In the genomic region with DNA sequence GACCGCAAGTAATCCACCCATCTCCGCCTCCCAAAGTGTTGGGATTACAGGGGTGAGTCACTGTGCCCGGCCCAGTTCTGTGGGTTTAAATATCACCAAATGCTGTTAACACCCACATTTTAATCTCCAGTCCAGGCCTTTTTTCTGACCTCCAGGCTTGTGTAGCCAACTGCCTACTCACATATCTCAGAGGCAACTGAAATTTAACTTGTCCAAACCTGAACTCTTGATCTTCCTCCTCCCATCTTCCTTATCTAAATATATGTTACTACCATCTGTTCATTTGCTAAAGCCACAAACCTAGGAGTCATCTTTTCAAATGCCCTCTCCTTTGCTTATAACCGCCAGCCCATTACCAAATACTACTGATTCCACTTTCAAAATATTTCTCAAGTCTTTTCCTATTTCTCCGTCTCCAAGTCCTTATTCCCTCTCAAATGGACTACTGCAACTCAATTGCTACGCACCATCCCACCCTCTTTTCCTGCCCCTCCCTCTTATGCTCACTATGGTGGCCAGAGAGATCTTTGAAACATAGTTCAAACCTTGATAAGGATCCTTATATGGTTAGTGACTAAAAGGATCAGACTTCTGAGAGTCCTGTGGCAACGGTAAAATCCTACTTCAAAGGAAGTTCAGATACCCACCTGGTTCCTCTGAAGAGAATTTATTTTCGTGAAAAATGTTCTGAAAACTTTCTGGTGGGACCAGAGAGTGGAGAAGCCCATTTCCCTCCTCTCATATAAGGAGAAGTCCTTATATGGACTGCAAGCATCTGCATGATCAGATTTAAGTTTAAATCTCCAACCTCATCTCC, we compare ENCODE assay signal across 1 cellular context.
TF ChIP-seq lines count a peak whose summit lies in the region.

No MANE protein-coding gene starts in this region.

TF ChIP-seq in K562, 482 proteins besides CTCF, POLR2A, EP300 and RAD21 (continued from another document and continues in another):
- TF ChIP-seq, protein P1, sequence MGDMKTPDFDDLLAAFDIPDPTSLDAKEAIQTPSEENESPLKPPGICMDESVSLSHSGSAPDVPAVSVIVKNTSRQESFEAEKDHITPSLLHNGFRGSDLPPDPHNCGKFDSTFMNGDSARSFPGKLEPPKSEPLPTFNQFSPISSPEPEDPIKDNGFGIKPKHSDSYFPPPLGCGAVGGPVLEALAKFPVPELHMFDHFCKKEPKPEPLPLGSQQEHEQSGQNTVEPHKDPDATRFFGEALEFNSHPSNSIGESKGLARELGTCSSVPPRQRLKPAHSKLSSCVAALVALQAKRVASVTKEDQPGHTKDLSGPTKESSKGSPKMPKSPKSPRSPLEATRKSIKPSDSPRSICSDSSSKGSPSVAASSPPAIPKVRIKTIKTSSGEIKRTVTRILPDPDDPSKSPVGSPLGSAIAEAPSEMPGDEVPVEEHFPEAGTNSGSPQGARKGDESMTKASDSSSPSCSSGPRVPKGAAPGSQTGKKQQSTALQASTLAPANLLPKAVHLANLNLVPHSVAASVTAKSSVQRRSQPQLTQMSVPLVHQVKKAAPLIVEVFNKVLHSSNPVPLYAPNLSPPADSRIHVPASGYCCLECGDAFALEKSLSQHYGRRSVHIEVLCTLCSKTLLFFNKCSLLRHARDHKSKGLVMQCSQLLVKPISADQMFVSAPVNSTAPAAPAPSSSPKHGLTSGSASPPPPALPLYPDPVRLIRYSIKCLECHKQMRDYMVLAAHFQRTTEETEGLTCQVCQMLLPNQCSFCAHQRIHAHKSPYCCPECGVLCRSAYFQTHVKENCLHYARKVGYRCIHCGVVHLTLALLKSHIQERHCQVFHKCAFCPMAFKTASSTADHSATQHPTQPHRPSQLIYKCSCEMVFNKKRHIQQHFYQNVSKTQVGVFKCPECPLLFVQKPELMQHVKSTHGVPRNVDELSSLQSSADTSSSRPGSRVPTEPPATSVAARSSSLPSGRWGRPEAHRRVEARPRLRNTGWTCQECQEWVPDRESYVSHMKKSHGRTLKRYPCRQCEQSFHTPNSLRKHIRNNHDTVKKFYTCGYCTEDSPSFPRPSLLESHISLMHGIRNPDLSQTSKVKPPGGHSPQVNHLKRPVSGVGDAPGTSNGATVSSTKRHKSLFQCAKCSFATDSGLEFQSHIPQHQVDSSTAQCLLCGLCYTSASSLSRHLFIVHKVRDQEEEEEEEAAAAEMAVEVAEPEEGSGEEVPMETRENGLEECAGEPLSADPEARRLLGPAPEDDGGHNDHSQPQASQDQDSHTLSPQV (IDR thresholded peaks at IDR 0.05), result peak; percentile 53
- TF ChIP-seq ETV6 (IDR thresholded peaks at IDR 0.05; ENCODE audit: borderline replicate concordance in 1 of 2, low read depth in 2 of 2, low read length in 1 of 2), result peak; percentile 41 to 85; a peak in 2 of 4 replicates
- no peak for TF ChIP-seq ETV6 (CRISPR knock-in tag; IDR thresholded peaks at IDR 0.05; ENCODE audit: borderline replicate concordance)
- TF ChIP-seq, protein P2, sequence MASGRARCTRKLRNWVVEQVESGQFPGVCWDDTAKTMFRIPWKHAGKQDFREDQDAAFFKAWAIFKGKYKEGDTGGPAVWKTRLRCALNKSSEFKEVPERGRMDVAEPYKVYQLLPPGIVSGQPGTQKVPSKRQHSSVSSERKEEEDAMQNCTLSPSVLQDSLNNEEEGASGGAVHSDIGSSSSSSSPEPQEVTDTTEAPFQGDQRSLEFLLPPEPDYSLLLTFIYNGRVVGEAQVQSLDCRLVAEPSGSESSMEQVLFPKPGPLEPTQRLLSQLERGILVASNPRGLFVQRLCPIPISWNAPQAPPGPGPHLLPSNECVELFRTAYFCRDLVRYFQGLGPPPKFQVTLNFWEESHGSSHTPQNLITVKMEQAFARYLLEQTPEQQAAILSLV (tag; IDR thresholded peaks at IDR 0.05), result no peak
- TF ChIP-seq TCFL5 (CRISPR knock-in tag; conservative IDR thresholded peaks at IDR 0.05), result no peak
- no peak for TF ChIP-seq ZNF384 (IDR thresholded peaks at IDR 0.05; ENCODE audit: low read depth, low read length)
- peak; percentile 99 for TF ChIP-seq ZBTB17 (CRISPR knock-in tag; IDR thresholded peaks at IDR 0.05)
- no peak for TF ChIP-seq SREBF1 (IDR thresholded peaks at IDR 0.05; ENCODE audit: borderline replicate concordance, low read depth, low read length)
- TF ChIP-seq GABPB2 (CRISPR knock-in tag; conservative IDR thresholded peaks at IDR 0.05), result no peak
- TF ChIP-seq RBBP5 (IDR thresholded peaks at IDR 0.05; ENCODE audit: borderline replicate concordance, insufficient read depth, low read length, poor library complexity, severe bottlenecking), result peak; percentile 77
- TF ChIP-seq PYGO2 (tag; IDR thresholded peaks at IDR 0.05), result peak; percentile 25; the same call in 1 of the 2 replicates
- TF ChIP-seq BHLHE40 (IDR thresholded peaks at IDR 0.05; ENCODE audit: low read length), result peak; percentile 49
- TF ChIP-seq POLR3A (IDR thresholded peaks at IDR 0.05; ENCODE audit: borderline replicate concordance, extremely low read depth, insufficient read depth, insufficient read length), result no peak
- TF ChIP-seq CHD4 (IDR thresholded peaks at IDR 0.05; ENCODE audit: insufficient read depth, insufficient replicate concordance, low read depth, low read length, poor library complexity, severe bottlenecking), result no peak
- peak; percentile 77; the same call in 1 of the 2 replicates for TF ChIP-seq CBX1 (IDR thresholded peaks at IDR 0.05; ENCODE audit: low read depth)
- no peak for TF ChIP-seq ZNF174 (CRISPR knock-in tag; IDR thresholded peaks at IDR 0.05)
- TF ChIP-seq BCOR (IDR thresholded peaks at IDR 0.05), result peak; percentile 90
- no peak for TF ChIP-seq SMAD3 (CRISPR knock-in tag; conservative IDR thresholded peaks at IDR 0.05)
- peak; percentile 85; the same call in 1 of the 2 replicates for TF ChIP-seq ZNF584 (CRISPR knock-in tag; IDR thresholded peaks at IDR 0.05; ENCODE audit: low read depth)
- peak; percentile 99 for TF ChIP-seq ARID1B (IDR thresholded peaks at IDR 0.05)
- TF ChIP-seq MAFF (IDR thresholded peaks at IDR 0.05; ENCODE audit: low read length), result no peak
- peak; percentile 95 for TF ChIP-seq PML (IDR thresholded peaks at IDR 0.05; ENCODE audit: low read length)
- TF ChIP-seq ZNF197 (CRISPR knock-in tag; IDR thresholded peaks at IDR 0.05; ENCODE audit: low read depth), result no peak
- TF ChIP-seq, protein P3, sequence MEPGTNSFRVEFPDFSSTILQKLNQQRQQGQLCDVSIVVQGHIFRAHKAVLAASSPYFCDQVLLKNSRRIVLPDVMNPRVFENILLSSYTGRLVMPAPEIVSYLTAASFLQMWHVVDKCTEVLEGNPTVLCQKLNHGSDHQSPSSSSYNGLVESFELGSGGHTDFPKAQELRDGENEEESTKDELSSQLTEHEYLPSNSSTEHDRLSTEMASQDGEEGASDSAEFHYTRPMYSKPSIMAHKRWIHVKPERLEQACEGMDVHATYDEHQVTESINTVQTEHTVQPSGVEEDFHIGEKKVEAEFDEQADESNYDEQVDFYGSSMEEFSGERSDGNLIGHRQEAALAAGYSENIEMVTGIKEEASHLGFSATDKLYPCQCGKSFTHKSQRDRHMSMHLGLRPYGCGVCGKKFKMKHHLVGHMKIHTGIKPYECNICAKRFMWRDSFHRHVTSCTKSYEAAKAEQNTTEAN (CRISPR knock-in tag; IDR thresholded peaks at IDR 0.05), result no peak
- TF ChIP-seq, protein P4, sequence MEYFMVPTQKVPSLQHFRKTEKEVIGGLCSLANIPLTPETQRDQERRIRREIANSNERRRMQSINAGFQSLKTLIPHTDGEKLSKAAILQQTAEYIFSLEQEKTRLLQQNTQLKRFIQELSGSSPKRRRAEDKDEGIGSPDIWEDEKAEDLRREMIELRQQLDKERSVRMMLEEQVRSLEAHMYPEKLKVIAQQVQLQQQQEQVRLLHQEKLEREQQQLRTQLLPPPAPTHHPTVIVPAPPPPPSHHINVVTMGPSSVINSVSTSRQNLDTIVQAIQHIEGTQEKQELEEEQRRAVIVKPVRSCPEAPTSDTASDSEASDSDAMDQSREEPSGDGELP (CRISPR knock-in tag; IDR thresholded peaks at IDR 0.05; ENCODE audit: borderline replicate concordance), result peak; percentile 60
- no peak for TF ChIP-seq POLR2G (IDR thresholded peaks at IDR 0.05; ENCODE audit: low read depth, low read length)
- TF ChIP-seq ZNF717 (CRISPR knock-in tag; IDR thresholded peaks at IDR 0.05), result no peak
- TF ChIP-seq ZNF347 (CRISPR knock-in tag; IDR thresholded peaks at IDR 0.05; ENCODE audit: low read depth), result no peak
- no peak for TF ChIP-seq NR2F6 (CRISPR knock-in tag; IDR thresholded peaks at IDR 0.05)
- TF ChIP-seq KAT8 (IDR thresholded peaks at IDR 0.05; ENCODE audit: low read depth), result no peak
- peak; percentile 96 for TF ChIP-seq TCF7 (IDR thresholded peaks at IDR 0.05; ENCODE audit: borderline replicate concordance)
- peak in 1 of 2 experiments; percentile 92; a peak in 2 of 4 replicates for TF ChIP-seq TBL1XR1 (IDR thresholded peaks at IDR 0.05; ENCODE audit: low read length in 2 of 2)
- no peak for TF ChIP-seq ZNF445 (CRISPR knock-in tag; IDR thresholded peaks at IDR 0.05; ENCODE audit: low read depth)
- no peak for TF ChIP-seq ZNF124 (CRISPR knock-in tag; IDR thresholded peaks at IDR 0.05)
- TF ChIP-seq RUNX1 (IDR thresholded peaks at IDR 0.05; ENCODE audit: low read depth), result peak; percentile 87
- TF ChIP-seq ZNF408 (CRISPR knock-in tag; IDR thresholded peaks at IDR 0.05; ENCODE audit: low read depth), result no peak
- TF ChIP-seq FOSL1 (tag; conservative IDR thresholded peaks at IDR 0.05), result peak; percentile 99
- TF ChIP-seq MTF1 (CRISPR knock-in tag; IDR thresholded peaks at IDR 0.05; ENCODE audit: borderline replicate concordance), result no peak
- TF ChIP-seq NR1H2 (CRISPR knock-in tag; IDR thresholded peaks at IDR 0.05), result no peak
- TF ChIP-seq, protein P5, sequence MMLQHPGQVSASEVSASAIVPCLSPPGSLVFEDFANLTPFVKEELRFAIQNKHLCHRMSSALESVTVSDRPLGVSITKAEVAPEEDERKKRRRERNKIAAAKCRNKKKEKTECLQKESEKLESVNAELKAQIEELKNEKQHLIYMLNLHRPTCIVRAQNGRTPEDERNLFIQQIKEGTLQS (IDR thresholded peaks at IDR 0.05), result peak; percentile 97
- TF ChIP-seq, protein P5 (CRISPR knock-in tag; conservative IDR thresholded peaks at IDR 0.05), result peak; percentile 90; the same call in 1 of the 2 replicates
- peak; percentile 86 for TF ChIP-seq TOE1 (IDR thresholded peaks at IDR 0.05; ENCODE audit: borderline replicate concordance)
- TF ChIP-seq TOE1 (CRISPR knock-in tag; IDR thresholded peaks at IDR 0.05; ENCODE audit: borderline replicate concordance, low read depth), result no peak
- TF ChIP-seq HOXB6 (CRISPR knock-in tag; IDR thresholded peaks at IDR 0.05; ENCODE audit: borderline replicate concordance), result no peak
- TF ChIP-seq, protein P6, sequence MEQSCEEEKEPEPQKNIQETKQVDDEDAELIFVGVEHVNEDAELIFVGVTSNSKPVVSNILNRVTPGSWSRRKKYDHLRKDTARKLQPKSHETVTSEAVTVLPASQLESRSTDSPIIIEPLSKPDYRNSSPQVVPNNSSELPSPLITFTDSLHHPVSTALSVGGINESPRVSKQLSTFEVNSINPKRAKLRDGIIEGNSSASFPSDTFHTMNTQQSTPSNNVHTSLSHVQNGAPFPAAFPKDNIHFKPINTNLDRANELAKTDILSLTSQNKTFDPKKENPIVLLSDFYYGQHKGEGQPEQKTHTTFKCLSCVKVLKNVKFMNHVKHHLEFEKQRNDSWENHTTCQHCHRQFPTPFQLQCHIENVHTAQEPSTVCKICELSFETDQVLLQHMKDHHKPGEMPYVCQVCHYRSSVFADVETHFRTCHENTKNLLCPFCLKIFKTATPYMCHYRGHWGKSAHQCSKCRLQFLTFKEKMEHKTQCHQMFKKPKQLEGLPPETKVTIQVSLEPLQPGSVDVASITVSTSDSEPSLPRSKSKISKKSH (CRISPR knock-in tag; IDR thresholded peaks at IDR 0.05), result no peak
- TF ChIP-seq SOX6 (IDR thresholded peaks at IDR 0.05), result peak; percentile 91
- TF ChIP-seq, protein P7, sequence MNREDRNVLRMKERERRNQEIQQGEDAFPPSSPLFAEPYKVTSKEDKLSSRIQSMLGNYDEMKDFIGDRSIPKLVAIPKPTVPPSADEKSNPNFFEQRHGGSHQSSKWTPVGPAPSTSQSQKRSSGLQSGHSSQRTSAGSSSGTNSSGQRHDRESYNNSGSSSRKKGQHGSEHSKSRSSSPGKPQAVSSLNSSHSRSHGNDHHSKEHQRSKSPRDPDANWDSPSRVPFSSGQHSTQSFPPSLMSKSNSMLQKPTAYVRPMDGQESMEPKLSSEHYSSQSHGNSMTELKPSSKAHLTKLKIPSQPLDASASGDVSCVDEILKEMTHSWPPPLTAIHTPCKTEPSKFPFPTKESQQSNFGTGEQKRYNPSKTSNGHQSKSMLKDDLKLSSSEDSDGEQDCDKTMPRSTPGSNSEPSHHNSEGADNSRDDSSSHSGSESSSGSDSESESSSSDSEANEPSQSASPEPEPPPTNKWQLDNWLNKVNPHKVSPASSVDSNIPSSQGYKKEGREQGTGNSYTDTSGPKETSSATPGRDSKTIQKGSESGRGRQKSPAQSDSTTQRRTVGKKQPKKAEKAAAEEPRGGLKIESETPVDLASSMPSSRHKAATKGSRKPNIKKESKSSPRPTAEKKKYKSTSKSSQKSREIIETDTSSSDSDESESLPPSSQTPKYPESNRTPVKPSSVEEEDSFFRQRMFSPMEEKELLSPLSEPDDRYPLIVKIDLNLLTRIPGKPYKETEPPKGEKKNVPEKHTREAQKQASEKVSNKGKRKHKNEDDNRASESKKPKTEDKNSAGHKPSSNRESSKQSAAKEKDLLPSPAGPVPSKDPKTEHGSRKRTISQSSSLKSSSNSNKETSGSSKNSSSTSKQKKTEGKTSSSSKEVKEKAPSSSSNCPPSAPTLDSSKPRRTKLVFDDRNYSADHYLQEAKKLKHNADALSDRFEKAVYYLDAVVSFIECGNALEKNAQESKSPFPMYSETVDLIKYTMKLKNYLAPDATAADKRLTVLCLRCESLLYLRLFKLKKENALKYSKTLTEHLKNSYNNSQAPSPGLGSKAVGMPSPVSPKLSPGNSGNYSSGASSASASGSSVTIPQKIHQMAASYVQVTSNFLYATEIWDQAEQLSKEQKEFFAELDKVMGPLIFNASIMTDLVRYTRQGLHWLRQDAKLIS (CRISPR knock-in tag; IDR thresholded peaks at IDR 0.05), result no peak
- TF ChIP-seq, protein P8, sequence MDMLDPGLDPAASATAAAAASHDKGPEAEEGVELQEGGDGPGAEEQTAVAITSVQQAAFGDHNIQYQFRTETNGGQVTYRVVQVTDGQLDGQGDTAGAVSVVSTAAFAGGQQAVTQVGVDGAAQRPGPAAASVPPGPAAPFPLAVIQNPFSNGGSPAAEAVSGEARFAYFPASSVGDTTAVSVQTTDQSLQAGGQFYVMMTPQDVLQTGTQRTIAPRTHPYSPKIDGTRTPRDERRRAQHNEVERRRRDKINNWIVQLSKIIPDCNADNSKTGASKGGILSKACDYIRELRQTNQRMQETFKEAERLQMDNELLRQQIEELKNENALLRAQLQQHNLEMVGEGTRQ (CRISPR knock-in tag; IDR thresholded peaks at IDR 0.05), result no peak
- no peak for TF ChIP-seq HLTF (IDR thresholded peaks at IDR 0.05)
- no peak for TF ChIP-seq SRSF7 (optimal IDR thresholded peaks at IDR 0.05; ENCODE audit: low read depth, low read length)
- peak; percentile 88 for TF ChIP-seq ATF7 (IDR thresholded peaks at IDR 0.05)
- TF ChIP-seq CREBBP (IDR thresholded peaks at IDR 0.05; ENCODE audit: low read depth, low read length), result no peak
- TF ChIP-seq TRIM24 (IDR thresholded peaks at IDR 0.05), result peak; percentile 75 to 92
- peak in 1 of 2 experiments; percentile 71; a peak in 2 of 3 replicates for TF ChIP-seq CBX3 (IDR thresholded peaks at IDR 0.05; ENCODE audit: borderline replicate concordance in 1 of 2, low read length in 2 of 2)
- no peak for TF ChIP-seq SRSF9 (IDR thresholded peaks at IDR 0.05; ENCODE audit: borderline replicate concordance, low read depth, low read length)
- TF ChIP-seq HDAC2 (IDR thresholded peaks at IDR 0.05), result peak; percentile 99
- no peak; the same call in 1 of the 2 replicates for TF ChIP-seq ZNF354B (CRISPR knock-in tag; IDR thresholded peaks at IDR 0.05)
